ENCODE assay signal across 3 cellular contexts in the genomic region with DNA sequence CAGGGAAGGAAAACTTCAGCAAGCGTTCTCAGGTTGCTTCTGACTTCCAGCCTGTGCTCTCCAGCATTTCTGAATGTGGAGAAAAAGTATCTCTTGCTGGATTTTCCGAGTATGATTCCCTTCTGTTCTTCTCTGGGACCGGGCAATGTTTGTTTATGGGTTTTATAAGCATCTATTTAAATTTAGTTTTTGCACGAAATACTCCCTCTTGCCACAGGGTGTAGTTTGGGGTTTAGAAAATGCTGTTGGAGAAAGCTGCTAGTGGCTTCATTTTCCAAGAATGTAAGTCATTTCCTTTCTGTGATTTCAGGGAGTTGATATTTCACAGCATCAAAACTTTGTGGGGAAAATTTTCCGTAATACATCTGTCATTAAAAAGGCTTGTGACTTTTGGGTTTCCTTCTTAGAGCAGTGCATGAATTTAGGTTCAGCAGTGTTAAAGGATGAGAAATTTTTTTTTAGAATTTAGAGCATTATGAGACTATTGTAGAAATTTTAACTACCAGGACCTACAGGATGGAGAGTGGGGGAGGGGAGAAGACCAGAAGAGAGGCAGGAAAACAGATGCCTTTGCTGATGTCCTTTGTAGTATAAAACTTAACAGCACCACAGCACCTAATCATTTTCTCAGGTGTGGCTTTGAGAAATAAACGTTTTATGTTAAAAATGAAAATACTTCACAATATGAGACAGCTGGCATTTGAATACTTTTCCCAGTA.
TF ChIP-seq lines count a peak whose summit lies in the region.

No MANE protein-coding gene starts in this region.

TF ChIP-seq in GM23338, 12 proteins besides CTCF, POLR2A, EP300 and RAD21 (continues in another document):
- no peak for TF ChIP-seq ZNF462 (CRISPR knock-in tag; IDR thresholded peaks at IDR 0.05)
- no peak for TF ChIP-seq NANOG (IDR thresholded peaks at IDR 0.05; ENCODE audit: borderline replicate concordance)

TF ChIP-seq in endothelial cell of umbilical vein, 7 proteins besides CTCF, POLR2A, EP300 and RAD21 (continued from another document):
- TF ChIP-seq EZH2 (IDR thresholded peaks at IDR 0.05; ENCODE audit: borderline replicate concordance, low read depth, low read length, severe bottlenecking) (no peak), GATA2 (IDR thresholded peaks at IDR 0.05; ENCODE audit: insufficient read depth, insufficient read length, low read depth, low read length) (peak; percentile 53)

TF ChIP-seq in neural cell, 6 proteins besides CTCF, POLR2A, EP300 and RAD21 (continued from another document):
- TF ChIP-seq, protein P1, sequence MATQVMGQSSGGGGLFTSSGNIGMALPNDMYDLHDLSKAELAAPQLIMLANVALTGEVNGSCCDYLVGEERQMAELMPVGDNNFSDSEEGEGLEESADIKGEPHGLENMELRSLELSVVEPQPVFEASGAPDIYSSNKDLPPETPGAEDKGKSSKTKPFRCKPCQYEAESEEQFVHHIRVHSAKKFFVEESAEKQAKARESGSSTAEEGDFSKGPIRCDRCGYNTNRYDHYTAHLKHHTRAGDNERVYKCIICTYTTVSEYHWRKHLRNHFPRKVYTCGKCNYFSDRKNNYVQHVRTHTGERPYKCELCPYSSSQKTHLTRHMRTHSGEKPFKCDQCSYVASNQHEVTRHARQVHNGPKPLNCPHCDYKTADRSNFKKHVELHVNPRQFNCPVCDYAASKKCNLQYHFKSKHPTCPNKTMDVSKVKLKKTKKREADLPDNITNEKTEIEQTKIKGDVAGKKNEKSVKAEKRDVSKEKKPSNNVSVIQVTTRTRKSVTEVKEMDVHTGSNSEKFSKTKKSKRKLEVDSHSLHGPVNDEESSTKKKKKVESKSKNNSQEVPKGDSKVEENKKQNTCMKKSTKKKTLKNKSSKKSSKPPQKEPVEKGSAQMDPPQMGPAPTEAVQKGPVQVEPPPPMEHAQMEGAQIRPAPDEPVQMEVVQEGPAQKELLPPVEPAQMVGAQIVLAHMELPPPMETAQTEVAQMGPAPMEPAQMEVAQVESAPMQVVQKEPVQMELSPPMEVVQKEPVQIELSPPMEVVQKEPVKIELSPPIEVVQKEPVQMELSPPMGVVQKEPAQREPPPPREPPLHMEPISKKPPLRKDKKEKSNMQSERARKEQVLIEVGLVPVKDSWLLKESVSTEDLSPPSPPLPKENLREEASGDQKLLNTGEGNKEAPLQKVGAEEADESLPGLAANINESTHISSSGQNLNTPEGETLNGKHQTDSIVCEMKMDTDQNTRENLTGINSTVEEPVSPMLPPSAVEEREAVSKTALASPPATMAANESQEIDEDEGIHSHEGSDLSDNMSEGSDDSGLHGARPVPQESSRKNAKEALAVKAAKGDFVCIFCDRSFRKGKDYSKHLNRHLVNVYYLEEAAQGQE (IDR thresholded peaks at IDR 0.05; ENCODE audit: borderline replicate concordance), result no peak
- no peak for TF ChIP-seq EZH2 (IDR thresholded peaks at IDR 0.05; ENCODE audit: borderline replicate concordance, insufficient read depth, low read length, poor library complexity, severe bottlenecking)
